19 cellular contexts compared by ENCODE assay signal in the genomic region with DNA sequence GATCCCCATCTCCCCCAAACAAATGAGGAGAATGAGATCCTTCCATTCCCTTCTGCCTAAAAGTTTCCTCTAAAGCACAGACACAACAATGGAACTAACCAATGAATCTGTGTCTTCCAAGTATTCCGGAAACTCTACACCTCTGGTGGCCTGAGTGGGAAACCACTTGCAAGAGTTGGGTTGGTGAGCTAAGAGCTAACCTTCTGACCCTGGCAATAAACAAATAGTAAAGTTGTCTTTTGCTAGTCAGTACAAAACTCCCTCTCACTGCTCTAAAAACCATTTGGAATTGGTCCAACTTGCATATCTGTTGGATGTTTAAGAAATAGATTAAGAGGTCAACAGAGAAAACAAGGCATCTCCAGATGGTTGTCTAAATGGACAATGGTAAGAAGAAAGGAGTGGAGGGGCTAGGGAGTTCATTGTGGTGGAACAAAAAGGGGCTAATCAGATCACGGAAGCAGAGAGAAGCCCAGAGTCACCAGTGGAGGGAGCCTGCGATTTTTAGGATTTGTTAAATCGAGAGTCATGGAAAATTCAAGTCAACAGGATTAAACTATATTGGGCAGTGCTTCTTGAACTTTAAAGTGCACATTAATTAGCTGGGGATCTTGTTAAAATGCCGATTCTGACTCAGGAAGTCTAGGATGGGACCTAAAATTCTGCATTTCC.
DNase-seq lines count a peak whose midpoint lies in the region; ATAC-seq, FAIRE-seq and TF ChIP-seq lines count a peak whose summit lies in the region.
"Had no signal": no experiment of that assay in that cellular context is flagged by ENCODE, and none has a peak within 500 bp of the region (broad histone marks: within the 10 kb centered on the region; RNA-seq: fewer than 3 reads in every experiment).

No MANE protein-coding gene starts in this region.

- no peaks in the 10 kb centered on the region for H3K36me3 Mint-ChIP-seq in stimulated activated naive B cell treated with anti-CD40 and anti-IgM and Interleukin-4, amounts not matched to agents 10 μg/mL and 1 μg/mL and 100 μg/mL, for 72 hours
- no peaks in the 10 kb centered on the region for H3K36me3 Mint-ChIP-seq in activated CD4-positive, alpha-beta T cell treated with anti-CD3 and anti-CD28 coated beads for 36 hours (ENCODE audit: low read depth)

- CTCF ChIA-PET in activated CD4-positive, alpha-beta T cell treated with anti-CD3 and anti-CD28 coated beads for 36 hours (lab: Charles Lee), result interaction anchor here (0.6 kb wide), 1 partner anchor 661 kb away, joined by 4 read pairs; no protein-coding TSS in a partner anchor

- H3K4me1 ChIP-seq in OCI-LY1 (ENCODE audit: insufficient read depth, low read length, severe bottlenecking), result no peaks in the 10 kb centered on the region
- H3K4me1 ChIP-seq in smooth muscle cell (ENCODE audit: low read depth), result peaks cover 10% of the 10 kb centered on the region
- H3K4me1 ChIP-seq: foreskin keratinocyte had no signal

- no peaks in the 10 kb centered on the region for H3K9me3 Mint-ChIP-seq in stimulated activated naive B cell treated with anti-CD40 and anti-IgM and Interleukin-4, amounts not matched to agents 10 μg/mL and 1 μg/mL and 100 μg/mL, for 72 hours
- H3K9me3 Mint-ChIP-seq in activated CD4-positive, alpha-beta T cell treated with anti-CD3 and anti-CD28 coated beads for 36 hours (ENCODE audit: low read depth), result no peaks in the 10 kb centered on the region
- H3K9me3 Mint-ChIP-seq: activated T-helper 17 cell treated with anti-CD3 and anti-CD28 coated beads, Interleukin-2, amount 50 U/mL, for 72 hours had no signal

- H4K20me1 ChIP-seq in OCI-LY1 (ENCODE audit: insufficient read depth, low read length) (no peaks in the 10 kb centered on the region), smooth muscle cell (ENCODE audit: low read depth) (no peaks in the 10 kb centered on the region)

- H3K9me3 ChIP-seq in OCI-LY1 (ENCODE audit: low read length) (no peaks in the 10 kb centered on the region), smooth muscle cell (replicated peaks; ENCODE audit: low read depth) (no peaks in the 10 kb centered on the region)
- H3K9me3 ChIP-seq: neutrophil had no signal

- no peak overlapping the region for H2AFZ ChIP-seq in OCI-LY1 (ENCODE audit: low read length)
- H2AFZ ChIP-seq in smooth muscle cell (ENCODE audit: low read depth), result no peak overlapping the region

- intact Hi-C loops in activated CD4-positive, alpha-beta T cell treated with anti-CD3 and anti-CD28 coated beads for 36 hours (cut with DNase I, micrococcal nuclease), result no loop called here

- no peak overlapping the region for H3K4me3 Mint-ChIP-seq in stimulated activated naive B cell treated with anti-CD40 and anti-IgM and Interleukin-4, amounts not matched to agents 10 μg/mL and 1 μg/mL and 100 μg/mL, for 72 hours
- no peak overlapping the region for H3K4me3 Mint-ChIP-seq in activated CD4-positive, alpha-beta T cell treated with anti-CD3 and anti-CD28 coated beads for 36 hours
- H3K4me3 Mint-ChIP-seq: activated T-helper 17 cell treated with anti-CD3 and anti-CD28 coated beads, Interleukin-2, amount 50 U/mL, for 72 hours had no signal

- peaks cover 4% of the 10 kb centered on the region; the same call in 1 of the 2 replicates for H3K27me3 ChIP-seq in OCI-LY1 (ENCODE audit: insufficient read depth, low read length)
- no peaks in the 10 kb centered on the region for H3K27me3 ChIP-seq in smooth muscle cell (ENCODE audit: low read depth)

- ATAC-seq in stimulated activated naive B cell treated with anti-CD40 and anti-IgM and Interleukin-4, amounts not matched to agents 10 μg/mL and 1 μg/mL and 100 μg/mL, for 72 hours (replicated peaks), result no peak
- ATAC-seq in activated CD4-positive, alpha-beta T cell treated with anti-CD3 and anti-CD28 coated beads for 36 hours, result no peak
- ATAC-seq: activated T-helper 17 cell treated with anti-CD3 and anti-CD28 coated beads, Interleukin-2, amount 50 U/mL, for 72 hours; foreskin keratinocyte; stimulated activated naive CD8-positive, alpha-beta T cell treated with anti-CD3 and anti-CD28 coated beads, Interleukin-15, Interleukin-2, amounts not matched to agents 100 U/mL and 50 U/mL, for 24 hours had no signal

- POLR2A ChIA-PET in activated CD4-positive, alpha-beta T cell treated with anti-CD3 and anti-CD28 coated beads for 36 hours (lab: Charles Lee), result no interaction called here

- H3K9me2 ChIP-seq in OCI-LY1 (ENCODE audit: low read depth, low read length), result no peaks in the 10 kb centered on the region

- H3K9ac ChIP-seq in OCI-LY1 (ENCODE audit: low read length) (no peak overlapping the region), smooth muscle cell (ENCODE audit: low read depth) (no peak overlapping the region)

- H3K4me2 ChIP-seq in OCI-LY1 (ENCODE audit: low read length) (no peak overlapping the region), smooth muscle cell (no peak overlapping the region)

- 60% methylated on average over 5 of the region's 5 CpGs for WGBS in smooth muscle cell (ENCODE audit: low lambda C conversion rate)

- peaks cover 0 to 2% of the 10 kb centered on the region in 2 donors for H3K4me1 Mint-ChIP-seq in stimulated activated naive B cell treated with anti-CD40 and anti-IgM and Interleukin-4, amounts not matched to agents 10 μg/mL and 1 μg/mL and 100 μg/mL, for 72 hours
- H3K4me1 Mint-ChIP-seq in activated CD4-positive, alpha-beta T cell treated with anti-CD3 and anti-CD28 coated beads for 36 hours, result no peaks in the 10 kb centered on the region
- H3K4me1 Mint-ChIP-seq: activated T-helper 17 cell treated with anti-CD3 and anti-CD28 coated beads, Interleukin-2, amount 50 U/mL, for 72 hours had no signal

- no peak overlapping the region for H3K27ac Mint-ChIP-seq in stimulated activated naive B cell treated with anti-CD40 and anti-IgM and Interleukin-4, amounts not matched to agents 10 μg/mL and 1 μg/mL and 100 μg/mL, for 72 hours
- no peak overlapping the region for H3K27ac Mint-ChIP-seq in activated CD4-positive, alpha-beta T cell treated with anti-CD3 and anti-CD28 coated beads for 36 hours
- H3K27ac Mint-ChIP-seq: activated T-helper 17 cell treated with anti-CD3 and anti-CD28 coated beads, Interleukin-2, amount 50 U/mL, for 72 hours had no signal

- no peak for FAIRE-seq in RCC 7860 (lab: Jason Lieb, UNC)

- no peaks in the 10 kb centered on the region for H3K79me2 ChIP-seq in OCI-LY1 (ENCODE audit: insufficient read depth, low read length)
- H3K79me2 ChIP-seq in smooth muscle cell (ENCODE audit: low read depth), result no peaks in the 10 kb centered on the region

- H3K27ac ChIP-seq in OCI-LY1 (ENCODE audit: low read depth, low read length, poor library complexity, severe bottlenecking) (no peak overlapping the region), smooth muscle cell (ENCODE audit: low read depth) (peak overlapping the region; percentile 29)
- H3K27ac ChIP-seq: foreskin keratinocyte, neutrophil, skin epidermis had no signal

- TF ChIP-seq CTCF in OCI-LY1 (IDR thresholded peaks at IDR 0.05; ENCODE audit: low read length), result peak; percentile 11; the same call in 1 of the 2 replicates
- TF ChIP-seq CTCF in fibroblast of pulmonary artery (IDR thresholded peaks at IDR 0.05; ENCODE audit: low read length, missing control alignments), result peak; percentile 17
- no peak for TF ChIP-seq CTCF in smooth muscle cell (IDR thresholded peaks at IDR 0.05; ENCODE audit: borderline replicate concordance, insufficient read depth, poor library complexity, severe bottlenecking)

- H3K4me3 ChIP-seq in OCI-LY1 (ENCODE audit: low read depth, low read length, poor library complexity, severe bottlenecking) (no peak overlapping the region), fibroblast of pulmonary artery (replicated peaks; ENCODE audit: low read depth, low read length) (no peak overlapping the region), smooth muscle cell (no peak overlapping the region)
- H3K4me3 ChIP-seq: skin epidermis had no signal

- DNase-seq in NCI-H748 (lab: John Stamatoyannopoulos, UW; ENCODE audit: unreplicated experiment) (peak; percentile 18), NCI-H748 treated with DMSO at 0.1 percent for 48 hours (lab: John Stamatoyannopoulos, UW) (no peak), fibroblast of pulmonary artery (ENCODE audit: low read depth) (peak; percentile 4), smooth muscle cell (lab: John Stamatoyannopoulos, UW; ENCODE audit: unreplicated experiment) (no peak), RCC 7860 (ENCODE audit: low spot score) (no peak)
- DNase-seq in stimulated activated naive B cell treated with anti-CD40 and anti-IgM and Interleukin-4, amounts not matched to agents 10 μg/mL and 1 μg/mL and 100 μg/mL, for 72 hours, result no peak
- no peak for DNase-seq in activated CD4-positive, alpha-beta T cell treated with anti-CD3 and anti-CD28 coated beads for 36 hours
- DNase-seq: ACHN; activated CD4-positive, alpha-beta T cell treated with anti-CD3 and anti-CD28 coated beads, Interleukin-2, amount 50 U/mL, for 4 hours; dermis blood vessel endothelial cell; foreskin keratinocyte; NCI-H1105 treated with DMSO at 0.1 percent for 48 hours; Right ventricle myocardium superior; stimulated activated naive CD8-positive, alpha-beta T cell treated with anti-CD3 and anti-CD28 coated beads, Interleukin-15, Interleukin-2, amounts not matched to agents 100 U/mL and 50 U/mL, for 24 hours; T-helper 9 cell had no signal

- peaks cover 15 to 24% of the 10 kb centered on the region in 2 donors for H3K27me3 Mint-ChIP-seq in stimulated activated naive B cell treated with anti-CD40 and anti-IgM and Interleukin-4, amounts not matched to agents 10 μg/mL and 1 μg/mL and 100 μg/mL, for 72 hours
- H3K27me3 Mint-ChIP-seq in activated CD4-positive, alpha-beta T cell treated with anti-CD3 and anti-CD28 coated beads for 36 hours, result peaks cover 21% of the 10 kb centered on the region

- H3F3A ChIP-seq in OCI-LY1 (ENCODE audit: insufficient read depth, low read length), result no peaks in the 10 kb centered on the region
- peaks cover 3% of the 10 kb centered on the region for H3F3A ChIP-seq in smooth muscle cell (ENCODE audit: low read depth)

- H3K36me3 ChIP-seq in OCI-LY1 (ENCODE audit: insufficient read depth, low read length) (no peaks in the 10 kb centered on the region), smooth muscle cell (ENCODE audit: low read depth) (no peaks in the 10 kb centered on the region)
- H3K36me3 ChIP-seq: neutrophil had no signal

Comparison
In these comparisons a context has a peak if more than half of its experiments do, and no peak if none do; other contexts are left out.
1. DNase-seq: peak in NCI-H748 (single experiment) and fibroblast of pulmonary artery (single experiment); none in NCI-H748 treated with DMSO at 0.1 percent for 48 hours (single experiment), smooth muscle cell (single experiment), stimulated activated naive B cell treated with anti-CD40 and anti-IgM and Interleukin-4, amounts not matched to agents 10 μg/mL and 1 μg/mL and 100 μg/mL, for 72 hours (single experiment), RCC 7860 (single experiment) and activated CD4-positive, alpha-beta T cell treated with anti-CD3 and anti-CD28 coated beads for 36 hours (single experiment).